ENCODE assay signal across 8 cellular contexts in the genomic region with DNA sequence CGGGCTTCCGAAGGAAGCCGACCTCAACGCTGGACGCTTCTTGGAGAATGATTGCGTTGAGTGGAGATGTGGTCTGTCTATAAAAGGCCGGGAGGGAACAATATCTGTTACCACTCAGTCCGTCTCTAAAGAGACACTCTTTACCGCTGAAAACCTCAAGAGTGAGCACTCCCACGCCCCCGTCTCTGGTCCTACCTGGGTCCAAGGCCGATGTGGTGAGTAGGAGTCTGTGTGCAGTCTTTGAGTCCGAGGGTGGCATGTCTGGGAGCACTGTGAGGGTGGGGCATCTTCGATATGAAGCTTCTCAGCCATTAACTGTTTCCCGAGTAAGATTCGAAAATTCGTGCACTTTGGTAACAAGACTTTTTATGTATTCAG. TPM values are rescaled to one million over a fixed set of nuclear protein-coding genes. Genes with fewer than 3 reads are reported as not detected.
DNase-seq lines count a peak whose midpoint lies in the region; ATAC-seq and TF ChIP-seq lines count a peak whose summit lies in the region.

No MANE protein-coding gene starts in this region.

- no peak for TF ChIP-seq CTCF in BJ (IDR thresholded peaks at IDR 0.05; ENCODE audit: insufficient read depth, low read depth, low read length)
- TF ChIP-seq CTCF in cardiac muscle cell (IDR thresholded peaks at IDR 0.05; ENCODE audit: low read depth, low read length), result no peak

- peak overlapping the region; percentile 81 for H3K4me3 Mint-ChIP-seq in activated T-helper 17 cell treated with anti-CD3 and anti-CD28 coated beads, Interleukin-2, amount 50 U/mL, for 72 hours

- no peaks in the 10 kb centered on the region for H3K4me1 ChIP-seq in cardiac muscle cell (ENCODE audit: low read depth)

- POLR2A ChIA-PET in BJ (lab: Charles Lee), result no interaction called here

- H3K9me3 ChIP-seq in cardiac muscle cell (ENCODE audit: low read depth), result no peaks in the 10 kb centered on the region

- peak overlapping the region; percentile 38 for H3K27ac ChIP-seq in cardiac muscle cell

- peak overlapping the region; percentile 66 for H3K4me3 ChIP-seq in BJ (ENCODE audit: low read depth, low read length)
- H3K4me3 ChIP-seq in cardiac muscle cell, result peak overlapping the region; percentile 93

- H3K27me3 ChIP-seq in BJ (ENCODE audit: control insufficient read depth, insufficient read depth, low read length) (no peaks in the 10 kb centered on the region), cardiac muscle cell (no peaks in the 10 kb centered on the region)

- DNase-seq in BJ (ENCODE audit: low read depth) (no peak), NCI-H1105 (lab: John Stamatoyannopoulos, UW) (peak; percentile 16), cardiac muscle cell (ENCODE audit: low read depth in 1 of 2, low spot score in 1 of 2) (peak in 1 of 2 donors; percentile 23), pons (ENCODE audit: low spot score) (peak; percentile 24), LoVo (ENCODE audit: low spot score) (no peak), SW480 (ENCODE audit: low spot score) (no peak)

- no peaks in the 10 kb centered on the region for H3K27me3 Mint-ChIP-seq in activated T-helper 17 cell treated with anti-CD3 and anti-CD28 coated beads, Interleukin-2, amount 50 U/mL, for 72 hours

- H3K36me3 ChIP-seq in BJ (ENCODE audit: control insufficient read depth, insufficient read depth, low read length), result no peaks in the 10 kb centered on the region; the same call in 1 of the 2 replicates
- H3K36me3 ChIP-seq in cardiac muscle cell, result no peaks in the 10 kb centered on the region

- H3K4me1 Mint-ChIP-seq in activated T-helper 17 cell treated with anti-CD3 and anti-CD28 coated beads, Interleukin-2, amount 50 U/mL, for 72 hours, result peaks cover 16% of the 10 kb centered on the region

- peaks cover 25% of the 10 kb centered on the region for H3K9me3 Mint-ChIP-seq in activated T-helper 17 cell treated with anti-CD3 and anti-CD28 coated beads, Interleukin-2, amount 50 U/mL, for 72 hours

- H3K27ac Mint-ChIP-seq in activated T-helper 17 cell treated with anti-CD3 and anti-CD28 coated beads, Interleukin-2, amount 50 U/mL, for 72 hours, result no peak overlapping the region

- peak; percentile 34 for ATAC-seq in GM21381 (IDR thresholded peaks at IDR 0.05; ENCODE audit: unreplicated experiment)
- peak; percentile 49 for ATAC-seq in activated T-helper 17 cell treated with anti-CD3 and anti-CD28 coated beads, Interleukin-2, amount 50 U/mL, for 72 hours (replicated peaks)

- CTCF ChIA-PET in BJ (lab: Yijun Ruan, JAX), result interaction anchor here (0.6 kb wide), 1 partner anchor 26 kb away, joined by 3 read pairs; no protein-coding TSS in a partner anchor

- H3K36me3 Mint-ChIP-seq in activated T-helper 17 cell treated with anti-CD3 and anti-CD28 coated beads, Interleukin-2, amount 50 U/mL, for 72 hours (ENCODE audit: low read depth), result peaks cover 15% of the 10 kb centered on the region

RNA-seq across cellular contexts. Expression of a gene that starts 0.6 kb away (rescaled TPM):
- polyA plus RNA-seq in BJ (2011; rRNA removed) (1.4 and 1.9 TPM in 2 replicates), cardiac muscle cell (3.2 and 7.2 TPM in 2 replicates)
- 0.87 and 1.2 TPM in 2 replicates for polyA minus RNA-seq in BJ (2011; rRNA and poly(A)+ RNA removed)
- total RNA-seq in activated T-helper 17 cell treated with anti-CD3 and anti-CD28 coated beads, Interleukin-2, amount 50 U/mL, for 72 hours, result 1 to 10 TPM; 1.9 to 3.4 TPM
- 2.9 and 4.9 TPM in 2 replicates for total RNA-seq in cardiac muscle cell

RNA-seq across cellular contexts. Expression of a gene that starts 27.4 kb away (rescaled TPM):
- 1.5 and 2.5 TPM in 2 replicates for polyA plus RNA-seq in BJ (2011; rRNA removed)
- polyA minus RNA-seq in BJ (2011; rRNA and poly(A)+ RNA removed), result 1.5 and 1.7 TPM in 2 replicates
- 1 to 10 TPM; 2.8 to 3.3 TPM for total RNA-seq in activated T-helper 17 cell treated with anti-CD3 and anti-CD28 coated beads, Interleukin-2, amount 50 U/mL, for 72 hours
- 2.3 and 2.7 TPM in 2 replicates for total RNA-seq in cardiac muscle cell
- 3.2 and 3.7 TPM in 2 replicates for polyA plus RNA-seq in cardiac muscle cell

RNA-seq across cellular contexts. Expression of a gene that starts 30.9 kb away (rescaled TPM):
- polyA plus RNA-seq in BJ (2011; rRNA removed), result 6.4 and 9.6 TPM in 2 replicates
- polyA minus RNA-seq in BJ (2011; rRNA and poly(A)+ RNA removed), result 6.3 and 6.4 TPM in 2 replicates
- 1 to 10 TPM; 6.6 to 6.7 TPM for total RNA-seq in activated T-helper 17 cell treated with anti-CD3 and anti-CD28 coated beads, Interleukin-2, amount 50 U/mL, for 72 hours
- 6.3 and 6.6 TPM in 2 replicates for total RNA-seq in cardiac muscle cell
- polyA plus RNA-seq in cardiac muscle cell, result 6.1 and 8.9 TPM in 2 replicates

RNA-seq across cellular contexts. Expression of a gene that starts 53.8 kb away (rescaled TPM):
- polyA plus RNA-seq in BJ (2011; rRNA removed) (1.4 and 2.6 TPM in 2 replicates), cardiac muscle cell (8.2 TPM in 2 replicates)
- 0.46 and 1.1 TPM in 2 replicates for polyA minus RNA-seq in BJ (2011; rRNA and poly(A)+ RNA removed)
- total RNA-seq in activated T-helper 17 cell treated with anti-CD3 and anti-CD28 coated beads, Interleukin-2, amount 50 U/mL, for 72 hours, result 1 to 10 TPM; 3.5 to 5.8 TPM
- total RNA-seq in cardiac muscle cell, result 3.6 and 7.4 TPM in 2 replicates

Comparison
In these comparisons a context has a peak if more than half of its experiments do, and no peak if none do; other contexts are left out.
1. DNase-seq: peak in NCI-H1105 (single experiment) and pons (single experiment); none in BJ (single experiment), LoVo (single experiment) and SW480 (single experiment).